In genomic region chr7:157378390-157378789, GRCh38 we compare ENCODE assay signal across 21 cellular contexts.
"Had no signal": no experiment of that assay in that cellular context is flagged by ENCODE, and none has a peak within 500 bp of the region (broad histone marks: within the 10 kb centered on the region; RNA-seq: fewer than 3 reads in every experiment).

No MANE protein-coding gene starts in this region.

- H3K9me3 Mint-ChIP-seq: activated naive CD8-positive, alpha-beta T cell treated with anti-CD3 and anti-CD28 coated beads for 36 hours; nephron progenitor cell; T-helper 2 cell treated with Interferon-gamma antibody and Interleukin-4, amounts not matched to agents 5 μg/mL and 100 μg/mL, for 36 hours had no signal

- H3K27me3 ChIP-seq: body of pancreas, esophagus muscularis mucosa, hepatocyte, sigmoid colon, thyroid gland, uterus had no signal

- ATAC-seq: body of pancreas had no signal

- FAIRE-seq: colon, kidney had no signal

- H3K4me2 ChIP-seq: hepatocyte had no signal

- H2AFZ ChIP-seq: hepatocyte had no signal

- H3K27ac Mint-ChIP-seq: progenitor cell of endocrine pancreas; T-helper 2 cell treated with Interferon-gamma antibody and Interleukin-4, amounts not matched to agents 5 μg/mL and 100 μg/mL, for 36 hours had no signal

- H3K4me3 Mint-ChIP-seq: activated naive CD8-positive, alpha-beta T cell treated with anti-CD3 and anti-CD28 coated beads for 36 hours; nephron progenitor cell; T-helper 2 cell treated with Interferon-gamma antibody and Interleukin-4, amounts not matched to agents 5 μg/mL and 100 μg/mL, for 36 hours had no signal

- DNase-seq: activated CD4-positive, alpha-beta T cell treated with anti-CD3 and anti-CD28 coated beads, Interleukin-2, amount 50 U/mL, for 4 hours; activated CD4-positive, CD25-positive, alpha-beta regulatory T cell treated with anti-CD3 and anti-CD28 coated beads, Interleukin-2, amount 50 U/mL, for 72 hours; activated gamma-delta T cell; activated naive CD8-positive, alpha-beta T cell treated with anti-CD3 and anti-CD28 coated beads for 36 hours; activated T-cell treated with anti-CD3 and anti-CD28 coated beads, Interleukin-2, amount 50 U/mL, for 1 hour; amygdala; body of pancreas; caudate nucleus; kidney; mesenchymal stem cell; nephron progenitor cell; sigmoid colon; stimulated activated CD4-positive, alpha-beta T cell treated with anti-CD3 and anti-CD28 coated beads, Interleukin-1b, Interleukin-23, amount 100 ng/mL, for 48 hours; SW 1271; thyroid gland; uterus had no signal

- H3K4me1 ChIP-seq: body of pancreas, uterus had no signal

- H3K4me3 ChIP-seq: body of pancreas, esophagus muscularis mucosa, hepatocyte, sigmoid colon, thyroid gland, uterus had no signal

- H3K27me3 Mint-ChIP-seq: activated naive CD8-positive, alpha-beta T cell treated with anti-CD3 and anti-CD28 coated beads for 36 hours; progenitor cell of endocrine pancreas had no signal

- H3K27ac ChIP-seq: body of pancreas, esophagus muscularis mucosa, hepatocyte, sigmoid colon, thyroid gland, uterus had no signal

- H3K9me3 ChIP-seq: body of pancreas, esophagus muscularis mucosa, sigmoid colon, thyroid gland, uterus had no signal

- H3K36me3 ChIP-seq: uterus had no signal
